ENCODE assay signal across 9 cellular contexts in the genomic region with DNA sequence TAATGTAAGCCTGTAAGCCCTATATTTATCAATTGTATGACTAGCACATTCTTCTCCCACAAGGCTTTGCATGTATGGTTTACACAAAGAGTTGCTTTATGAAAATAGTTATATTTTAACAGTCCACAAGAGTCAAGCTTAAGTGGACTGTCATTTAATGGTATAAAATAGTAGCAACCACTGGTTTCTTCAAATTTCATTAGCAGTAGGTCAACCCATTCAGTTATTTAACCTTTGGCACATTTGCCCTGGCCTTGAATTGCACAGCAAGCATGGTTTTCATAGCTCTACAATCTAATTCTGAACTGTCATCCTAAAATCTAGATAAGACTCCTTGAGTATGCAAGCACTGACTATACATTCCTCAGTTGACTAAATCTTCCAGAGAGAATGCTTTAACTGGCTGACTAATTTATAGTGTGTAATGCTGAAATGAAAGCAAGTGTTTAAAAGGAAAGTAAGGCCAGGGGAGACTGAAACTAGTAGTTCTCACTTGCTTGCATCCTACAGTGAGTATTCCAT. TPM values are rescaled to one million over a fixed set of nuclear protein-coding genes. Genes with fewer than 3 reads are reported as not detected.
DNase-seq lines count a peak whose midpoint lies in the region; ATAC-seq, FAIRE-seq and TF ChIP-seq lines count a peak whose summit lies in the region.
"Had no signal": no experiment of that assay in that cellular context is flagged by ENCODE, and none has a peak within 500 bp of the region (broad histone marks: within the 10 kb centered on the region; RNA-seq: fewer than 3 reads in every experiment).

No MANE protein-coding gene starts in this region.

- FAIRE-seq in HTR-8/SVneo (lab: Jason Lieb, UNC) = no peak

- H3K36me3 ChIP-seq in gastroesophageal sphincter = no peaks in the 10 kb centered on the region

- peaks cover 0 to 28% (median 0%) of the 10 kb centered on the region in 3 donors for H3K4me1 ChIP-seq in gastroesophageal sphincter

- no peak overlapping the region for H3K4me3 ChIP-seq in gastroesophageal sphincter

- H3K27me3 ChIP-seq in gastroesophageal sphincter = peaks cover 19% of the 10 kb centered on the region

- no peak for TF ChIP-seq EP300 in gastroesophageal sphincter (IDR thresholded peaks at IDR 0.05)

- no peak for TF ChIP-seq POLR2A in gastroesophageal sphincter (IDR thresholded peaks at IDR 0.05)

- DNase-seq in EL (peak; percentile 77), HTR-8/SVneo (ENCODE audit: insufficient read length, low spot score) (peak; percentile 45), fibroblast of peridontal ligament (ENCODE audit: extremely low read depth) (peak; percentile 72), DMS79 treated with DMSO at 0.1 percent for 48 hours (lab: John Stamatoyannopoulos, UW) (no peak), DMS 273 treated with DMSO at 0.1 percent for 48 hours (lab: John Stamatoyannopoulos, UW) (no peak), islet precursor cell (no peak)

- TF ChIP-seq CTCF in gastroesophageal sphincter (IDR thresholded peaks at IDR 0.05) = no peak

- no peak overlapping the region for H3K27ac ChIP-seq in gastroesophageal sphincter

- ATAC-seq in GM21515 (IDR thresholded peaks at IDR 0.05; ENCODE audit: unreplicated experiment) (peak; percentile 62), gastroesophageal sphincter (no peak)

- no peaks in the 10 kb centered on the region for H3K9me3 ChIP-seq in gastroesophageal sphincter

RNA-seq across cellular contexts. Expression of a gene that starts 1.8 kb away (rescaled TPM):
- 1 to 10 TPM; 1.6 to 6.7 (median 3.2) TPM for total RNA-seq in gastroesophageal sphincter
- total RNA-seq: HT1080 had no signal

Comparison
In these comparisons a context has a peak if more than half of its experiments do, and no peak if none do; other contexts are left out.
1. DNase-seq: peak in EL (single experiment), HTR-8/SVneo (single experiment) and fibroblast of peridontal ligament (single experiment); none in DMS79 treated with DMSO at 0.1 percent for 48 hours (single experiment), DMS 273 treated with DMSO at 0.1 percent for 48 hours (single experiment) and islet precursor cell (single experiment).